13 cellular contexts compared by ENCODE assay signal in the genomic region with DNA sequence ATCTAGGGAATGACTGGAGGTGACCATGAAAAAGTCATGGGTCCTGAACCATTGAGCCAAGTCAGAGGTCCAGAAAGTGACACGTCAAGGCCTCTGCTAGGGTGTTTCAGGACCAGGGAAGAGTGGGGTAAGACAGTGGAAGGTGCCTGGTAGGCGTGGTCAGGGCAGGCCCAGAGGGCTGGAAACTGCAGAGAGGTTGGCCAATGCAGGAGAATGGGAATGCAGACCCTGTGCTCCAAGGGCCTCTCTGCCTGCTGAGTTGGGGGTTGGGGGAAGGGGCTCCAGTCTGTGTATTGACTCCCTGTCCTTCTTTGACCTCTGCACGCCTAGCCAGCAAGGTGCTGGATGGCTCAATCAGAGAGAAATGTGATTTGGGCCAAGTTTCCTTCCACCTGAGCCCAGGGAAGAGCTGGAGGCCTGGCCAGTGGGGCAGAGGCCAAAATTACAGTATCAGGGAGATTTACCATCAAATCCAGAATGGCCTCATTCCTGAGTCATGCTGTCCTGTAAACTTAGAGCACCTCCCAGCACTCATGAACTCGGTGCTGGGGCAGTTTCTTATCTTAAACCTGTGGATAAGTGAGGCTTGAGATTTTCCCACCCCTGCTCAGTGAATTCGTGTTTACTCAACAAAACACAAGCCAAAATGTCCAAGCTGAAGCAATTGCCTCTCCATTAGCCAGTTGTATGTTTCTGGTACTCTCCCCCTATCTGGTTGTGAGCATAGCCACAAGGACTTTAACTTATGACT. TPM values are rescaled to one million over a fixed set of nuclear protein-coding genes. Genes with fewer than 3 reads are reported as not detected.
DNase-seq lines count a peak whose midpoint lies in the region; FAIRE-seq and TF ChIP-seq lines count a peak whose summit lies in the region.
"Had no signal": no experiment of that assay in that cellular context is flagged by ENCODE, and none has a peak within 500 bp of the region (broad histone marks: within the 10 kb centered on the region; RNA-seq: fewer than 3 reads in every experiment).

No MANE protein-coding gene starts in this region.

- no peaks in the 10 kb centered on the region; the same call in 1 of the 2 replicates for H3K27me3 Mint-ChIP-seq in HFFc6 (ENCODE audit: insufficient read depth)

- no peaks in the 10 kb centered on the region for H3F3A ChIP-seq in smooth muscle cell (ENCODE audit: low read depth)

- DNase-seq in HFFc6 (peak; percentile 25), amniotic epithelial cell (ENCODE audit: low read depth) (peak; percentile 93), keratinocyte (ENCODE audit: low read depth, low spot score) (no peak), smooth muscle cell (lab: John Stamatoyannopoulos, UW; ENCODE audit: unreplicated experiment) (no peak), C1 segment of cervical spinal cord (lab: John Stamatoyannopoulos, UW) (no peak), midbrain (lab: John Stamatoyannopoulos, UW) (no peak), Peyer's patch (no peak)
- DNase-seq: effector CD8-positive, alpha-beta T cell; heart right ventricle; NCI-H526; substantia nigra; WERI-Rb-1 had no signal

- H4K20me1 ChIP-seq in keratinocyte (ENCODE audit: control insufficient read depth, extremely low read depth, insufficient read depth, low read length) = no peaks in the 10 kb centered on the region
- no peaks in the 10 kb centered on the region for H4K20me1 ChIP-seq in smooth muscle cell (ENCODE audit: low read depth)

- peaks cover 37% of the 10 kb centered on the region for H3K4me1 Mint-ChIP-seq in HFFc6 (ENCODE audit: low read depth)

- H3K36me3 Mint-ChIP-seq in HFFc6 (ENCODE audit: low read depth) = no peaks in the 10 kb centered on the region
- H3K36me3 Mint-ChIP-seq: memory B cell had no signal

- peak; percentile 32 for FAIRE-seq in keratinocyte (lab: Jason Lieb, UNC)

- H3K9me1 ChIP-seq in keratinocyte (ENCODE audit: control insufficient read depth, extremely low read depth, insufficient read depth, low read length) = no peaks in the 10 kb centered on the region

- peak overlapping the region; percentile 50 for H3K27ac Mint-ChIP-seq in HFFc6
- H3K27ac Mint-ChIP-seq: memory B cell had no signal

- 55% methylated on average over 5 of the region's 5 CpGs for WGBS in smooth muscle cell (ENCODE audit: low lambda C conversion rate)

- H3K79me2 ChIP-seq in keratinocyte (ENCODE audit: control insufficient read depth, insufficient read depth, low read length) = no peaks in the 10 kb centered on the region
- H3K79me2 ChIP-seq in smooth muscle cell (ENCODE audit: low read depth) = no peaks in the 10 kb centered on the region

- dilution Hi-C loops in keratinocyte (cut with MboI; ENCODE audit: extremely low pct_ligation_motif_present, low sequenced_read_pairs) = no loop called here

- H3K27me3 ChIP-seq in keratinocyte (ENCODE audit: control insufficient read depth, extremely low read depth, insufficient read depth, low read length) (no peaks in the 10 kb centered on the region), smooth muscle cell (ENCODE audit: low read depth) (no peaks in the 10 kb centered on the region), Peyer's patch (no peaks in the 10 kb centered on the region)
- H3K27me3 ChIP-seq: heart right ventricle had no signal

- H2AFZ ChIP-seq in keratinocyte (ENCODE audit: control insufficient read depth, low read length) = no peak overlapping the region
- no peak overlapping the region for H2AFZ ChIP-seq in smooth muscle cell (ENCODE audit: low read depth)

- H3K9ac ChIP-seq in keratinocyte (ENCODE audit: control insufficient read depth, extremely low read depth, insufficient read depth, low read length) = no peak overlapping the region
- peak overlapping the region; percentile 10 for H3K9ac ChIP-seq in smooth muscle cell (ENCODE audit: low read depth)

- TF ChIP-seq CTCF in HFFc6 (IDR thresholded peaks at IDR 0.05) (no peak), keratinocyte (optimal IDR thresholded peaks at IDR 0.05 in 1 of 3, IDR thresholded peaks at IDR 0.05 in 1 of 3, conservative IDR thresholded peaks at IDR 0.05 in 1 of 3; ENCODE audit: extremely low read depth in 1 of 3, insufficient read depth in 2 of 3, low read length in 3 of 3) (no peak), smooth muscle cell (IDR thresholded peaks at IDR 0.05; ENCODE audit: borderline replicate concordance, insufficient read depth, poor library complexity, severe bottlenecking) (no peak), Peyer's patch (IDR thresholded peaks at IDR 0.05) (no peak)

- no peak for TF ChIP-seq POLR2A in Peyer's patch (IDR thresholded peaks at IDR 0.05)

- H3K9me3 ChIP-seq in keratinocyte (ENCODE audit: control insufficient read depth, low read depth, low read length) (no peaks in the 10 kb centered on the region), smooth muscle cell (replicated peaks; ENCODE audit: low read depth) (no peaks in the 10 kb centered on the region), Peyer's patch (no peaks in the 10 kb centered on the region)
- H3K9me3 ChIP-seq: heart right ventricle had no signal

- no peak overlapping the region for H3K4me2 ChIP-seq in keratinocyte (ENCODE audit: control insufficient read depth, extremely low read depth, insufficient read depth, low read depth, low read length)
- H3K4me2 ChIP-seq in smooth muscle cell = peak overlapping the region; percentile 7

- no peak overlapping the region for H3K4me3 Mint-ChIP-seq in HFFc6
- H3K4me3 Mint-ChIP-seq: memory B cell had no signal

- no peaks in the 10 kb centered on the region for H3K9me3 Mint-ChIP-seq in HFFc6
- H3K9me3 Mint-ChIP-seq: memory B cell had no signal

- H3K36me3 ChIP-seq in keratinocyte (ENCODE audit: control insufficient read depth in 2 of 2, extremely low read depth in 1 of 2, insufficient read depth in 2 of 2, low read length in 2 of 2) (no peaks in the 10 kb centered on the region), smooth muscle cell (ENCODE audit: low read depth) (no peaks in the 10 kb centered on the region), Peyer's patch (no peaks in the 10 kb centered on the region)
- H3K36me3 ChIP-seq: heart right ventricle, WERI-Rb-1 had no signal

- H3K27ac ChIP-seq in keratinocyte (ENCODE audit: control insufficient read depth, insufficient read depth, low read length) = no peak overlapping the region
- peak overlapping the region; percentile 46 for H3K27ac ChIP-seq in smooth muscle cell (ENCODE audit: low read depth)
- H3K27ac ChIP-seq in Peyer's patch = no peak overlapping the region
- H3K27ac ChIP-seq: heart right ventricle, WERI-Rb-1 had no signal

- H3K4me1 ChIP-seq in keratinocyte (ENCODE audit: control insufficient read depth, extremely low read depth, insufficient read depth, low read length) (peaks cover 46% of the 10 kb centered on the region), smooth muscle cell (ENCODE audit: low read depth) (peaks cover 7% of the 10 kb centered on the region), Peyer's patch (peaks cover 0 to 18% (median 0%) of the 10 kb centered on the region in 4 donors)

- no peak overlapping the region for H3K4me3 ChIP-seq in keratinocyte (ENCODE audit: control insufficient read depth in 2 of 3, extremely low read depth in 1 of 3, insufficient read depth in 2 of 3, low read depth in 1 of 3, low read length in 3 of 3)
- no peak overlapping the region for H3K4me3 ChIP-seq in smooth muscle cell
- H3K4me3 ChIP-seq in Peyer's patch = no peak overlapping the region
- H3K4me3 ChIP-seq: heart right ventricle had no signal

RNA-seq across cellular contexts. Expression of a gene that starts 24.4 kb away (rescaled TPM):
- 10 to 100 TPM; 37.1 to 46.3 (median 38.3) TPM for total RNA-seq in HFFc6 (2021; fragmentation: NEBNext Ultra II Directional; extraction: Animal tissue kit (Norgen Biotek cat#: 25700))
- polyA plus RNA-seq in keratinocyte (4.2 to 6.8 TPM (median 5.6 TPM) in 3 replicates), smooth muscle cell (58.0 and 66.3 TPM in 2 replicates)
- polyA plus RNA-seq in keratinocyte (2011; ENCODE audit: low read depth) = 4.0 TPM
- 3.3 and 6.7 TPM in 2 replicates for polyA plus RNA-seq in keratinocyte (2011; cell fraction: cytosol; rRNA removed)
- polyA plus RNA-seq in keratinocyte (2011; cell fraction: nucleus; rRNA removed) = 7.0 and 9.5 TPM in 2 replicates
- 9.0 and 15.9 TPM in 2 replicates for polyA plus RNA-seq in keratinocyte (2012; ENCODE audit: low replicate concordance)
- 3.6 to 8.6 TPM (median 4.1 TPM) in 3 replicates for polyA minus RNA-seq in keratinocyte
- polyA minus RNA-seq in keratinocyte (2011; cell fraction: cytosol; rRNA and poly(A)+ RNA removed) = 20.3 TPM
- polyA minus RNA-seq in keratinocyte (2011; cell fraction: nucleus; rRNA and poly(A)+ RNA removed) = 11.1 and 12.7 TPM in 2 replicates
- total RNA-seq in smooth muscle cell (33.2 and 33.9 TPM in 2 replicates), Peyer's patch (10 to 100 TPM; 10.3 to 20.6 (median 16.4) TPM)

Comparison
In these comparisons a context has a peak if more than half of its experiments do, and no peak if none do; other contexts are left out.
1. DNase-seq: peak in HFFc6 (single experiment) and amniotic epithelial cell (single experiment); none in keratinocyte (single experiment), smooth muscle cell (single experiment), C1 segment of cervical spinal cord (0 of 14), midbrain (single experiment) and Peyer's patch (0 of 3).